In genomic region chr9:35909274-35909673, GRCh38 we compare ENCODE assay signal across 10 cellular contexts. TPM values are rescaled to one million over a fixed set of nuclear protein-coding genes. Genes with fewer than 3 reads are reported as not detected.
A peak's percentile ranks its signal among the peaks of the same experiment; 100 is the strongest.
DNase-seq lines count a peak whose midpoint lies in the region; ATAC-seq, FAIRE-seq and TF ChIP-seq lines count a peak whose summit lies in the region.
"Had no signal": no experiment of that assay in that cellular context is flagged by ENCODE, and none has a peak within 500 bp of the region (broad histone marks: within the 10 kb centered on the region; RNA-seq: fewer than 3 reads in every experiment).

SPAAR (plus strand) TSS chr9:35909490; CDS start chr9:35910464, 974 bp downstream.

- H3K4ac ChIP-seq in H1 (replicated peaks; ENCODE audit: insufficient read length, low read depth, low read length): peak within 1 kb of the TSS; percentile 32

- 0 out of 2 replicates have a peak, but pooled peaks cover 2% of the 10 kb centered on the region for H3K79me1 ChIP-seq in H1 (ENCODE audit: low read depth, low read length)

- no peaks in the 10 kb centered on the region for H3K36me3 Mint-ChIP-seq in activated naive CD8-positive, alpha-beta T cell
- no peaks in the 10 kb centered on the region for H3K36me3 Mint-ChIP-seq in activated naive CD8-positive, alpha-beta T cell treated with anti-CD3 and anti-CD28 coated beads, Interleukin-2, amount 50 U/mL, for 24 hours (ENCODE audit: low read depth)
- H3K36me3 Mint-ChIP-seq in nephron progenitor cell (ENCODE audit: low read depth): no peaks in the 10 kb centered on the region

- DNase-seq in activated naive CD8-positive, alpha-beta T cell treated with anti-CD3 and anti-CD28 coated beads, Interleukin-2, amount 50 U/mL, for 24 hours: no peak
- DNase-seq in H1 (ENCODE audit: low read depth in 1 of 2, low spot score in 2 of 2) (no peak), nephron progenitor cell (no peak), aorta (no peak), cortex of kidney (lab: John Stamatoyannopoulos, UW) (no peak), NCI-H2171 treated with DMSO at 0.1 percent for 48 hours (lab: John Stamatoyannopoulos, UW) (no peak)
- DNase-seq: midbrain; stimulated activated CD8-positive, alpha-beta memory T cell treated with anti-CD3 and anti-CD28 coated beads, Interleukin-4, amount 100 ng/mL, for 48 hours had no signal

- H3K4me3 Mint-ChIP-seq in activated naive CD8-positive, alpha-beta T cell: no peak within 1 kb of the TSS
- H3K4me3 Mint-ChIP-seq in activated naive CD8-positive, alpha-beta T cell treated with anti-CD3 and anti-CD28 coated beads, Interleukin-2, amount 50 U/mL, for 24 hours: no peak within 1 kb of the TSS
- no peak within 1 kb of the TSS for H3K4me3 Mint-ChIP-seq in nephron progenitor cell

- FAIRE-seq in H1 (lab: Jason Lieb, UNC): no peak

- H2AK5ac ChIP-seq in H1 (ENCODE audit: low read depth, low read length): no peak within 1 kb of the TSS; the same call in 1 of the 2 replicates

- H3K9me3 Mint-ChIP-seq in activated naive CD8-positive, alpha-beta T cell (ENCODE audit: low read depth): no peaks in the 10 kb centered on the region
- H3K9me3 Mint-ChIP-seq in activated naive CD8-positive, alpha-beta T cell treated with anti-CD3 and anti-CD28 coated beads, Interleukin-2, amount 50 U/mL, for 24 hours: no peaks in the 10 kb centered on the region
- no peaks in the 10 kb centered on the region for H3K9me3 Mint-ChIP-seq in nephron progenitor cell

- no peaks in the 10 kb centered on the region for H4K20me1 ChIP-seq in H1 (replicated peaks in 1 of 2; ENCODE audit: control insufficient read depth in 1 of 2, insufficient read depth in 2 of 2, low read length in 2 of 2)

- H2BK15ac ChIP-seq in H1 (ENCODE audit: low read length): peak within 1 kb of the TSS; percentile 92

- H3K9me3 ChIP-seq in H1 (ENCODE audit: insufficient read depth in 2 of 2, low read depth in 1 of 2, low read length in 1 of 2): no peaks in the 10 kb centered on the region
- no peaks in the 10 kb centered on the region for H3K9me3 ChIP-seq in aorta (ENCODE audit: control insufficient read depth, low read length)

- no peak for TF ChIP-seq CTCF in H1 (IDR thresholded peaks at IDR 0.05; ENCODE audit: control extremely low read depth in 1 of 3, insufficient read depth in 1 of 3, low read depth in 1 of 3, low read length in 3 of 3)
- TF ChIP-seq CTCF in nephron progenitor cell (IDR thresholded peaks at IDR 0.05): no peak

- peak within 1 kb of the TSS; percentile 79; the same call in 1 of the 2 replicates for H2BK5ac ChIP-seq in H1 (ENCODE audit: low read depth, low read length)

- H3K9ac ChIP-seq in H1 (replicated peaks in 1 of 4; ENCODE audit: extremely low read depth in 1 of 4, low read depth in 3 of 4, low read length in 3 of 4): no peak within 1 kb of the TSS

- H3K4me1 Mint-ChIP-seq in activated naive CD8-positive, alpha-beta T cell (ENCODE audit: low read depth): peaks cover 55% of the 10 kb centered on the region
- H3K4me1 Mint-ChIP-seq in activated naive CD8-positive, alpha-beta T cell treated with anti-CD3 and anti-CD28 coated beads, Interleukin-2, amount 50 U/mL, for 24 hours: peaks cover 43% of the 10 kb centered on the region
- H3K4me1 Mint-ChIP-seq in nephron progenitor cell: peaks cover 62% of the 10 kb centered on the region

- TF ChIP-seq POLR2A in H1 (IDR thresholded peaks at IDR 0.05; ENCODE audit: control extremely low read depth in 1 of 2, low read depth in 2 of 2, low read length in 2 of 2): no peak

- H3K36me3 ChIP-seq in H1 (ENCODE audit: control insufficient read depth in 2 of 4, insufficient read depth in 4 of 4, low read length in 3 of 4) (no peaks in the 10 kb centered on the region), aorta (ENCODE audit: control insufficient read depth in 1 of 2, insufficient read depth in 2 of 2, low read length in 1 of 2) (no peaks in the 10 kb centered on the region)

- no peak within 1 kb of the TSS for H3K27ac ChIP-seq in H1 (ENCODE audit: low read depth, low read length)
- H3K27ac ChIP-seq in aorta (ENCODE audit: low read depth in 1 of 2, low read length in 2 of 2): peak within 1 kb of the TSS; percentile 88 to 95

- TF ChIP-seq RAD21 in H1 (IDR thresholded peaks at IDR 0.05 in 1 of 2, conservative IDR thresholded peaks at IDR 0.05 in 1 of 2; ENCODE audit: low read depth in 2 of 2, low read length in 2 of 2): no peak

- intact Hi-C loops in aorta (cut with DNase I): no loop called here

- ATAC-seq in activated naive CD8-positive, alpha-beta T cell treated with anti-CD3 and anti-CD28 coated beads, Interleukin-2, amount 50 U/mL, for 24 hours: no peak
- ATAC-seq in aorta (ENCODE audit: low FRiP score) (no peak), HG03442 (IDR thresholded peaks at IDR 0.05; ENCODE audit: unreplicated experiment) (no peak)

- H2BK120ac ChIP-seq in H1 (replicated peaks; ENCODE audit: low read depth, low read length): peak within 1 kb of the TSS; percentile 47

- WGBS in H1 (ENCODE audit: extremely low coverage in 1 of 2, insufficient coverage in 1 of 2, insufficient read length in 1 of 2, insufficient replicate concordance in 2 of 2, low coverage in 1 of 2, low lambda C conversion rate in 2 of 2, missing lambda C conversion rate in 1 of 2), 2 experiments: 79% methylated on average over 11 of the region's 11 CpGs; no CpG with 5 or more reads in 1 of the 2 experiments
- 77 to 80% methylated on average over 11 of the region's 11 CpGs for WGBS in aorta, 2 donors

- peak within 1 kb of the TSS; percentile 81; the same call in 1 of the 2 replicates for H3K18ac ChIP-seq in H1 (ENCODE audit: extremely low read depth, low read length)

- peak within 1 kb of the TSS; percentile 89 for H4K91ac ChIP-seq in H1 (replicated peaks; ENCODE audit: insufficient read length, low read length)

- CTCF ChIA-PET in H1 (lab: Charles Lee; ENCODE audit: partially characterized antibody): interaction anchor here (0.7 to 5.6 kb wide), 10 partner anchors 18 to 124 kb away, joined by 3 to 26 read pairs (median 4); no protein-coding TSS in a partner anchor

- H3K4me3 ChIP-seq in H1 (ENCODE audit: extremely low read depth in 1 of 4, insufficient read depth in 2 of 4, low read depth in 3 of 4, low read length in 4 of 4): 0 out of 8 replicates have a peak within 1 kb of the TSS, but pooled peaks of 1 of the 4 experiments have one; percentile 1
- H3K4me3 ChIP-seq in aorta (ENCODE audit: low read length in 2 of 2): no peak within 1 kb of the TSS

- peaks cover 9 to 33% (median 21%) of the 10 kb centered on the region in 4 experiments for H3K4me1 ChIP-seq in H1 (replicated peaks in 1 of 4; ENCODE audit: control insufficient read depth in 3 of 4, insufficient read depth in 4 of 4, low read length in 3 of 4)
- H3K4me1 ChIP-seq in aorta (ENCODE audit: control insufficient read depth in 1 of 2, insufficient read depth in 2 of 2, low read length in 2 of 2): peaks cover 0 to 12% of the 10 kb centered on the region in 2 donors

- no peaks in the 10 kb centered on the region for H3K27me3 Mint-ChIP-seq in activated naive CD8-positive, alpha-beta T cell
- H3K27me3 Mint-ChIP-seq in activated naive CD8-positive, alpha-beta T cell treated with anti-CD3 and anti-CD28 coated beads, Interleukin-2, amount 50 U/mL, for 24 hours: no peaks in the 10 kb centered on the region
- H3K27me3 Mint-ChIP-seq in nephron progenitor cell (ENCODE audit: low read depth, poor library complexity): peaks cover 3% of the 10 kb centered on the region

- H3K27me3 ChIP-seq in H1 (replicated peaks in 1 of 4; ENCODE audit: control insufficient read depth in 3 of 4, extremely low read depth in 1 of 4, insufficient read depth in 3 of 4, low read length in 3 of 4): peaks cover 0 to under 1% (median 0%) of the 10 kb centered on the region in 4 experiments; a peak in 2 of 7 replicates
- H3K27me3 ChIP-seq in aorta (ENCODE audit: control insufficient read depth in 1 of 2, insufficient read depth in 2 of 2, low read length in 1 of 2): no peaks in the 10 kb centered on the region

- peaks cover 3% of the 10 kb centered on the region; the same call in 1 of the 2 replicates for H3K23me2 ChIP-seq in H1 (ENCODE audit: low read depth, low read length)

- peak within 1 kb of the TSS; percentile 89 for H2BK12ac ChIP-seq in H1 (ENCODE audit: low read depth, low read length)

- no peak within 1 kb of the TSS for H3K14ac ChIP-seq in H1 (ENCODE audit: insufficient read length)

- POLR2A ChIA-PET in H1 (lab: Charles Lee; ENCODE audit: partially characterized antibody): no interaction called here

- H3K27ac Mint-ChIP-seq in activated naive CD8-positive, alpha-beta T cell: peak within 1 kb of the TSS; percentile 72
- H3K27ac Mint-ChIP-seq in activated naive CD8-positive, alpha-beta T cell treated with anti-CD3 and anti-CD28 coated beads, Interleukin-2, amount 50 U/mL, for 24 hours: no peak within 1 kb of the TSS
- peak within 1 kb of the TSS; percentile 97 for H3K27ac Mint-ChIP-seq in nephron progenitor cell

- no peak within 1 kb of the TSS for H3K23ac ChIP-seq in H1 (ENCODE audit: insufficient read length)

- H4K5ac ChIP-seq in H1 (ENCODE audit: insufficient read length, low read depth, low read length): no peak within 1 kb of the TSS

- peak within 1 kb of the TSS; percentile 7 for H4K8ac ChIP-seq in H1 (ENCODE audit: extremely low read depth, insufficient read depth, low read length)

- TF ChIP-seq EP300 in H1 (IDR thresholded peaks at IDR 0.05; ENCODE audit: borderline replicate concordance in 1 of 2, low read depth in 2 of 2, low read length in 2 of 2): no peak

- H3K56ac ChIP-seq in H1 (replicated peaks; ENCODE audit: insufficient read length, low read depth, low read length): no peak within 1 kb of the TSS

- peak within 1 kb of the TSS; percentile 66 for H2BK20ac ChIP-seq in H1 (ENCODE audit: low read length)

- no peaks in the 10 kb centered on the region for H3K79me2 ChIP-seq in H1 (ENCODE audit: control insufficient read depth in 1 of 2, insufficient read depth in 2 of 2, low read length in 2 of 2)

- peak within 1 kb of the TSS; percentile 66 for H2AFZ ChIP-seq in H1 (ENCODE audit: low read length)

- peak within 1 kb of the TSS; percentile 19 to 55; a peak in 3 of 4 replicates for H3K4me2 ChIP-seq in H1 (ENCODE audit: insufficient read depth in 1 of 2, low read depth in 2 of 2, low read length in 2 of 2)

TF ChIP-seq in H1, 55 proteins besides CTCF, POLR2A, EP300 and RAD21 (continues in another document):
- TF ChIP-seq GTF2F1 (IDR thresholded peaks at IDR 0.05; ENCODE audit: borderline replicate concordance, low read depth, low read length): no peak
- no peak for TF ChIP-seq SP4 (IDR thresholded peaks at IDR 0.05; ENCODE audit: low read length)

RNA-seq across cellular contexts. Expression of gene SPAAR, which starts in this region (rescaled TPM):
- total RNA-seq in H1 (2021; fragmentation: NEBNext Ultra II Directional; extraction: Animal tissue kit (Norgen Biotek cat#: 25700)): not detected in 2 replicates
- polyA plus RNA-seq in H1 (2011; rRNA removed) (0.27 and 0.33 TPM in 2 replicates), aorta (under 1 TPM in 1 of 2 donors, not detected in 1; 0.82 TPM)
- polyA plus RNA-seq in H1 (2011; cell fraction: cytosol; rRNA removed): 0.18 TPM
- 0.74 TPM for polyA plus RNA-seq in H1 (2011; cell fraction: nucleus; rRNA removed)
- polyA plus RNA-seq in H1 (2012, experiment 1 of 2): 0.15 to 0.34 TPM (median 0.29 TPM) in 3 of 4 replicates, not detected in the other
- not detected for polyA plus RNA-seq in H1 (2012, experiment 2 of 2)
- 0.30 TPM for polyA plus RNA-seq in H1 (2013, experiment 1 of 2)
- polyA plus RNA-seq in H1 (2013, experiment 2 of 2): 0.17 TPM
- 0.34 and 0.66 TPM in 2 replicates for polyA minus RNA-seq in H1 (2011; rRNA and poly(A)+ RNA removed)
- polyA minus RNA-seq in H1 (2011; cell fraction: cytosol; rRNA and poly(A)+ RNA removed): not detected
- polyA minus RNA-seq in H1 (2011; cell fraction: nucleus; rRNA and poly(A)+ RNA removed): 0.50 TPM
- total RNA-seq in aorta: 1 to 10 TPM; 4.0 to 4.5 TPM
